ENCODE assay signal across 2 cellular contexts in genomic region chr3:183534249-183534648, GRCh38.
TF ChIP-seq lines count a peak whose summit lies in the region.

No MANE protein-coding gene starts in this region.

TF ChIP-seq in H1, 55 proteins besides CTCF, POLR2A, EP300 and RAD21:
- TF ChIP-seq POLR2AphosphoS5 (IDR thresholded peaks at IDR 0.05; ENCODE audit: low read depth, low read length) (no peak), CHD1 (IDR thresholded peaks at IDR 0.05; ENCODE audit: low read depth, low read length) (no peak), SIRT6 (IDR thresholded peaks at IDR 0.05; ENCODE audit: low read length) (no peak), PHF8 (conservative IDR thresholded peaks at IDR 0.05; ENCODE audit: low read depth, low read length) (no peak)

TF ChIP-seq in SK-N-SH, 30 proteins besides CTCF, POLR2A, EP300 and RAD21:
- TF ChIP-seq TAF1 (IDR thresholded peaks at IDR 0.05; ENCODE audit: borderline replicate concordance, low read depth, low read length) = no peak
- TF ChIP-seq, protein P1, sequence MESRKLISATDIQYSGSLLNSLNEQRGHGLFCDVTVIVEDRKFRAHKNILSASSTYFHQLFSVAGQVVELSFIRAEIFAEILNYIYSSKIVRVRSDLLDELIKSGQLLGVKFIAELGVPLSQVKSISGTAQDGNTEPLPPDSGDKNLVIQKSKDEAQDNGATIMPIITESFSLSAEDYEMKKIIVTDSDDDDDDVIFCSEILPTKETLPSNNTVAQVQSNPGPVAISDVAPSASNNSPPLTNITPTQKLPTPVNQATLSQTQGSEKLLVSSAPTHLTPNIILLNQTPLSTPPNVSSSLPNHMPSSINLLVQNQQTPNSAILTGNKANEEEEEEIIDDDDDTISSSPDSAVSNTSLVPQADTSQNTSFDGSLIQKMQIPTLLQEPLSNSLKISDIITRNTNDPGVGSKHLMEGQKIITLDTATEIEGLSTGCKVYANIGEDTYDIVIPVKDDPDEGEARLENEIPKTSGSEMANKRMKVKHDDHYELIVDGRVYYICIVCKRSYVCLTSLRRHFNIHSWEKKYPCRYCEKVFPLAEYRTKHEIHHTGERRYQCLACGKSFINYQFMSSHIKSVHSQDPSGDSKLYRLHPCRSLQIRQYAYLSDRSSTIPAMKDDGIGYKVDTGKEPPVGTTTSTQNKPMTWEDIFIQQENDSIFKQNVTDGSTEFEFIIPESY (IDR thresholded peaks at IDR 0.05; ENCODE audit: borderline replicate concordance, low read depth) = no peak
- no peak for TF ChIP-seq FOSL2 (IDR thresholded peaks at IDR 0.05; ENCODE audit: borderline replicate concordance, low read depth)
